Comparison of ENCODE assay signal across 9 cellular contexts in the genomic region with DNA sequence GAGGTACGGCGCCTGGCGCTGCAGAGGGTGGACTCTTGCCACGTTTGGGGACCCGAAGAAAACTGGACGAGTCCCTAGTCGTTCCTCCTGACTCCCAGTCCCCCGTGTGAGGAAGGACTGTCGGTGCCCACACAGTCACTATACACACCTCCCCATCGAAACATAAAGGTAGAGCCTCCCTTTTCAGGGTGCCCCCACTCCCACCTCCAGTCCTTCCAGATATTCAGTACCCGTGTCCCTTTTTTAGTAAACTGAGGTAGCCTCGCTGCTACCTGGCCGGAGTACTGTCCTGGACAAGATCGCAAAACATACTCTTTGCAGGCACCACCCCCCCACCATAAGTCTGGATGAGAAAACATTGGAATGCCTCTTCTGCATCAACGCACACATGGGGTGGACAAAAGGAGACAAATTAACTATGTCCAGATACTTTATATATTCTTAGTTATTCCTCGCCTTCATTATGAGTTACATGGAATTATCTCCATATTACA. TPM values are rescaled to one million over a fixed set of nuclear protein-coding genes. Genes with fewer than 3 reads are reported as not detected.
DNase-seq lines count a peak whose midpoint lies in the region; ATAC-seq and TF ChIP-seq lines count a peak whose summit lies in the region.
"Had no signal": no experiment of that assay in that cellular context is flagged by ENCODE, and none has a peak within 500 bp of the region (broad histone marks: within the 10 kb centered on the region; RNA-seq: fewer than 3 reads in every experiment).

No MANE protein-coding gene starts in this region.

- H3K36me3 Mint-ChIP-seq in activated CD4-positive, alpha-beta T cell treated with anti-CD3 and anti-CD28 coated beads, Interleukin-2, amount 10 ng/mL, durations not matched to agents 24 days and 14 days (ENCODE audit: low read depth) = peaks cover 19% of the 10 kb centered on the region
- H3K36me3 Mint-ChIP-seq in activated naive CD8-positive, alpha-beta T cell treated with anti-CD3 and anti-CD28 coated beads for 36 hours = peaks cover 4% of the 10 kb centered on the region

- peaks cover 1% of the 10 kb centered on the region for H3K36me3 ChIP-seq in kidney epithelial cell (ENCODE audit: control insufficient read depth, insufficient read depth, low read length)
- no peaks in the 10 kb centered on the region for H3K36me3 ChIP-seq in thoracic aorta

- H3K9me3 Mint-ChIP-seq in activated CD4-positive, alpha-beta T cell treated with anti-CD3 and anti-CD28 coated beads, Interleukin-2, amount 10 ng/mL, durations not matched to agents 24 days and 14 days = no peaks in the 10 kb centered on the region
- no peaks in the 10 kb centered on the region for H3K9me3 Mint-ChIP-seq in activated naive CD8-positive, alpha-beta T cell treated with anti-CD3 and anti-CD28 coated beads for 36 hours

- DNase-seq in activated CD4-positive, alpha-beta T cell treated with anti-CD3 and anti-CD28 coated beads, Interleukin-2, amount 10 ng/mL, durations not matched to agents 24 days and 14 days = no peak
- DNase-seq in activated CD4-positive, alpha-beta T cell treated with anti-CD3 and anti-CD28 coated beads, Interleukin-2, amount 50 U/mL, for 4 hours = no peak
- no peak for DNase-seq in activated naive CD8-positive, alpha-beta T cell treated with anti-CD3 and anti-CD28 coated beads for 36 hours
- DNase-seq in kidney epithelial cell (ENCODE audit: low read depth) (no peak), thoracic aorta (ENCODE audit: low spot score) (no peak), pons (ENCODE audit: low spot score) (no peak), NCI-H69 (lab: John Stamatoyannopoulos, UW) (no peak)
- no peak for DNase-seq in stimulated activated CD4-positive, alpha-beta T cell treated with anti-CD3 and anti-CD28 coated beads, Interleukin-1b, Interleukin-23, amount 100 ng/mL, for 48 hours

- peak overlapping the region; percentile 87 for H3K4me3 Mint-ChIP-seq in activated CD4-positive, alpha-beta T cell treated with anti-CD3 and anti-CD28 coated beads, Interleukin-2, amount 10 ng/mL, durations not matched to agents 24 days and 14 days
- peak overlapping the region; percentile 98 for H3K4me3 Mint-ChIP-seq in activated naive CD8-positive, alpha-beta T cell treated with anti-CD3 and anti-CD28 coated beads for 36 hours

- H3K9me3 ChIP-seq in thoracic aorta = no peaks in the 10 kb centered on the region

- H3K4me1 ChIP-seq in thoracic aorta (ENCODE audit: control insufficient read depth in 1 of 2, low read depth in 2 of 2) = peaks cover 24 to 37% of the 10 kb centered on the region in 2 donors

- H3K27me3 Mint-ChIP-seq in activated CD4-positive, alpha-beta T cell treated with anti-CD3 and anti-CD28 coated beads, Interleukin-2, amount 10 ng/mL, durations not matched to agents 24 days and 14 days = no peaks in the 10 kb centered on the region
- H3K27me3 Mint-ChIP-seq in activated naive CD8-positive, alpha-beta T cell treated with anti-CD3 and anti-CD28 coated beads for 36 hours = no peaks in the 10 kb centered on the region

- H3K27ac ChIP-seq in thoracic aorta = peak overlapping the region; percentile 94 to 97

- peaks cover 39% of the 10 kb centered on the region for H3K4me1 Mint-ChIP-seq in activated CD4-positive, alpha-beta T cell treated with anti-CD3 and anti-CD28 coated beads, Interleukin-2, amount 10 ng/mL, durations not matched to agents 24 days and 14 days
- H3K4me1 Mint-ChIP-seq in activated naive CD8-positive, alpha-beta T cell treated with anti-CD3 and anti-CD28 coated beads for 36 hours = peaks cover 36% of the 10 kb centered on the region

- H3K27ac Mint-ChIP-seq in activated CD4-positive, alpha-beta T cell treated with anti-CD3 and anti-CD28 coated beads, Interleukin-2, amount 10 ng/mL, durations not matched to agents 24 days and 14 days = peak overlapping the region; percentile 95
- H3K27ac Mint-ChIP-seq in activated naive CD8-positive, alpha-beta T cell treated with anti-CD3 and anti-CD28 coated beads for 36 hours = peak overlapping the region; percentile 97

- peak overlapping the region; percentile 97 for H3K4me3 ChIP-seq in kidney epithelial cell (ENCODE audit: low read depth, low read length)
- peak overlapping the region; percentile 94 for H3K4me3 ChIP-seq in thoracic aorta

- H3K27me3 ChIP-seq in kidney epithelial cell (ENCODE audit: control insufficient read depth, insufficient read depth, low read length) (no peaks in the 10 kb centered on the region), thoracic aorta (replicated peaks; ENCODE audit: insufficient read depth) (no peaks in the 10 kb centered on the region)

- ATAC-seq in thoracic aorta (ENCODE audit: insufficient number of reproducible peaks, low FRiP score, low read depth) = no peak

- no peak for TF ChIP-seq CTCF in kidney epithelial cell (IDR thresholded peaks at IDR 0.05; ENCODE audit: insufficient read depth, low read length, poor library complexity, severe bottlenecking)
- TF ChIP-seq CTCF in thoracic aorta (IDR thresholded peaks at IDR 0.05) = no peak

- intact Hi-C loops in activated CD4-positive, alpha-beta T cell treated with anti-CD3 and anti-CD28 coated beads, Interleukin-2, amount 10 ng/mL, durations not matched to agents 24 days and 14 days (cut with micrococcal nuclease) = loop anchor here (1.0 to 5.0 kb wide), 2 partner anchors 8 to 126 kb away; a partner anchor contains a TSS

RNA-seq across cellular contexts. Expression of a gene that starts 0.6 kb away (rescaled TPM):
- 101 TPM in 2 replicates for total RNA-seq in activated CD4-positive, alpha-beta T cell treated with anti-CD3 and anti-CD28 coated beads, Interleukin-2, amount 10 ng/mL, durations not matched to agents 24 days and 14 days
- total RNA-seq in activated naive CD8-positive, alpha-beta T cell treated with anti-CD3 and anti-CD28 coated beads for 36 hours = 10 to 100 TPM; 45.3 to 47.5 TPM
- total RNA-seq in kidney epithelial cell = 68.9 and 71.8 TPM in 2 replicates
- total RNA-seq in thoracic aorta = 100 to 1,000 TPM in 1 of 2 donors, 10 to 100 TPM in 1; 56.5 to 101 TPM

RNA-seq across cellular contexts. Expression of a gene that starts 8.6 kb away (rescaled TPM):
- 10.9 and 11.8 TPM in 2 replicates for total RNA-seq in activated CD4-positive, alpha-beta T cell treated with anti-CD3 and anti-CD28 coated beads, Interleukin-2, amount 10 ng/mL, durations not matched to agents 24 days and 14 days
- total RNA-seq in activated naive CD8-positive, alpha-beta T cell treated with anti-CD3 and anti-CD28 coated beads for 36 hours = 10 to 100 TPM; 11.0 to 13.2 TPM
- 3.8 and 5.1 TPM in 2 replicates for total RNA-seq in kidney epithelial cell
- 1 to 10 TPM in 1 of 2 donors, not detected in 1; 1.3 TPM for total RNA-seq in thoracic aorta

RNA-seq across cellular contexts. Expression of a gene that starts 33.4 kb away (rescaled TPM):
- 0.07 and 0.09 TPM in 2 replicates for total RNA-seq in activated CD4-positive, alpha-beta T cell treated with anti-CD3 and anti-CD28 coated beads, Interleukin-2, amount 10 ng/mL, durations not matched to agents 24 days and 14 days
- total RNA-seq in activated naive CD8-positive, alpha-beta T cell treated with anti-CD3 and anti-CD28 coated beads for 36 hours = not detected
- total RNA-seq in kidney epithelial cell (0.04 TPM in 1 of 2 replicates, not detected in the other), thoracic aorta (1 to 10 TPM; 1.2 to 2.4 TPM)
- total RNA-seq: activated CD8-positive, alpha-beta memory T cell treated with anti-CD3 and anti-CD28 coated beads for 36 hours had no signal

RNA-seq across cellular contexts. Expression of a gene that starts 42.6 kb away (rescaled TPM):
- total RNA-seq in activated CD4-positive, alpha-beta T cell treated with anti-CD3 and anti-CD28 coated beads, Interleukin-2, amount 10 ng/mL, durations not matched to agents 24 days and 14 days = 75.3 and 89.8 TPM in 2 replicates
- 10 to 100 TPM; 57.9 to 60.9 TPM for total RNA-seq in activated naive CD8-positive, alpha-beta T cell treated with anti-CD3 and anti-CD28 coated beads for 36 hours
- 57.0 and 68.5 TPM in 2 replicates for total RNA-seq in kidney epithelial cell
- total RNA-seq in thoracic aorta = 10 to 100 TPM; 53.2 to 68.1 TPM

RNA-seq across cellular contexts. Expression of a gene that starts 49.4 kb away (rescaled TPM):
- 39.9 and 43.7 TPM in 2 replicates for total RNA-seq in activated CD4-positive, alpha-beta T cell treated with anti-CD3 and anti-CD28 coated beads, Interleukin-2, amount 10 ng/mL, durations not matched to agents 24 days and 14 days
- total RNA-seq in activated naive CD8-positive, alpha-beta T cell treated with anti-CD3 and anti-CD28 coated beads for 36 hours = 10 to 100 TPM; 21.9 to 25.4 TPM
- total RNA-seq in kidney epithelial cell (67.9 and 74.3 TPM in 2 replicates), thoracic aorta (10 to 100 TPM; 77.7 to 93.4 TPM)
